9 cellular contexts compared by ENCODE assay signal in the genomic region with DNA sequence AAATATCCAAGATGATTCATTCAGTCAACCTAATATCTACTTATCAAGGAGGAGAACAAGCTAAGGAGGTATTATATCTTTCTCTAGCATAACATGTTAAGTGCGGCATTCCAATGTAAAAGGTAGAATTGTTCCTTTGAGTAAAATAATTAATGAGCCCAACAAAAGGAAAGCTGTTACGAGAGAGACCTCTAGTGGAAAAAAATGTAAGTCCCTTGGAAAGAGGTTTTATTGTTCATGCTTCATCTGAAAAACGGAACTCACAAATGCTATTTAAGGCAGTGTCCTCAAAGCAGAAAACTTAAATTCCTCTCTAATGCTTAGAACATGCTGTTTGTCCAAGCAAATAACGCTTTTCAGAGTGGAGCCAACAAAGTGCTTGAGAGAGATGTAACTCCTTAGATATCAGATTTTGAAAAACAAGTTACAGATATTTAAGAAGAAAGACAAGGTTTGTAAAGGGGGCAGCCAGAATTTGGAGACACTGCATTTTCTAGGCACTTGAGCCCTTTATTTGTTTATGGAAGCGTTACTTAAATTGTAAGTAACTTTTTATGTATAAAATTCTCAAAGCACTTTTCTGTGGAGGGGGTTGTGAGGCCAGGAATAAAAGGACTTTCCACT.
A peak's percentile ranks its signal among the peaks of the same experiment; 100 is the strongest.
DNase-seq lines count a peak whose midpoint lies in the region; ATAC-seq and TF ChIP-seq lines count a peak whose summit lies in the region.
"Had no signal": no experiment of that assay in that cellular context is flagged by ENCODE, and none has a peak within 500 bp of the region (broad histone marks: within the 10 kb centered on the region; RNA-seq: fewer than 3 reads in every experiment).

No MANE protein-coding gene starts in this region.

- H3K36me3 ChIP-seq in mesenchymal stem cell (ENCODE audit: control insufficient read depth in 1 of 2, insufficient read depth in 2 of 2, low read depth in 1 of 2, low read length in 2 of 2), result no peaks in the 10 kb centered on the region

- no peak overlapping the region for H2BK5ac ChIP-seq in mesenchymal stem cell (ENCODE audit: low read depth, low read length, poor library complexity, severe bottlenecking)

- no peak overlapping the region for H3K4ac ChIP-seq in mesenchymal stem cell (ENCODE audit: low read depth in 1 of 2, low read length in 2 of 2)

- no peak overlapping the region for H2AK5ac ChIP-seq in mesenchymal stem cell (ENCODE audit: low read length, severe bottlenecking)

- H3K4me3 Mint-ChIP-seq in MCF 10A (ENCODE audit: unreplicated experiment), result no peak overlapping the region
- H3K4me3 Mint-ChIP-seq in stimulated activated memory B cell treated with anti-CD40 and anti-IgM and Interleukin-4, amounts not matched to agents 10 μg/mL and 1 μg/mL and 100 μg/mL, for 72 hours, result no peak overlapping the region
- H3K4me3 Mint-ChIP-seq: activated naive CD8-positive, alpha-beta T cell had no signal

- peak; percentile 54 for TF ChIP-seq CTCF in MCF 10A (IDR thresholded peaks at IDR 0.05; ENCODE audit: unreplicated experiment)

- POLR2A ChIA-PET in MCF 10A (lab: Yijun Ruan, JAX), result no interaction called here

- intact Hi-C loops in MCF 10A (cut with micrococcal nuclease), result loop anchor here (2.0 kb wide), 1 partner anchor 1828 kb away; no protein-coding TSS in a partner anchor

- H3K18ac ChIP-seq in mesenchymal stem cell (ENCODE audit: low read depth in 1 of 2, low read length in 2 of 2), result no peak overlapping the region

- 15% methylated on average over 3 of the region's 5 CpGs for WGBS in mesenchymal stem cell

- ATAC-seq in HG02678 (IDR thresholded peaks at IDR 0.05; ENCODE audit: unreplicated experiment), result peak; percentile 47
- no peak for ATAC-seq in GM19023 (IDR thresholded peaks at IDR 0.05; ENCODE audit: unreplicated experiment)
- no peak for ATAC-seq in stimulated activated memory B cell treated with anti-CD40 and anti-IgM and Interleukin-4, amounts not matched to agents 10 μg/mL and 1 μg/mL and 100 μg/mL, for 72 hours
- ATAC-seq in HG02642 (IDR thresholded peaks at IDR 0.05; ENCODE audit: poor library complexity, unreplicated experiment), result no peak

- H3K27ac ChIP-seq in mesenchymal stem cell (ENCODE audit: low read length, poor library complexity, severe bottlenecking), result no peak overlapping the region

- no peak overlapping the region for H4K91ac ChIP-seq in mesenchymal stem cell (ENCODE audit: low read length)

- H3K79me1 ChIP-seq in mesenchymal stem cell (replicated peaks; ENCODE audit: low read length, poor library complexity, severe bottlenecking), result no peaks in the 10 kb centered on the region

- H3K4me1 ChIP-seq in mesenchymal stem cell (ENCODE audit: control insufficient read depth, insufficient read depth, low read depth, low read length), result no peaks in the 10 kb centered on the region

- H2BK120ac ChIP-seq in mesenchymal stem cell (ENCODE audit: low read depth, low read length), result no peak overlapping the region

- H4K8ac ChIP-seq in mesenchymal stem cell (ENCODE audit: low read length), result no peak overlapping the region

- H3K36me3 Mint-ChIP-seq in MCF 10A (ENCODE audit: insufficient read depth, unreplicated experiment), result no peaks in the 10 kb centered on the region
- H3K36me3 Mint-ChIP-seq in stimulated activated memory B cell treated with anti-CD40 and anti-IgM and Interleukin-4, amounts not matched to agents 10 μg/mL and 1 μg/mL and 100 μg/mL, for 72 hours, result no peaks in the 10 kb centered on the region
- H3K36me3 Mint-ChIP-seq: activated naive CD8-positive, alpha-beta T cell had no signal

- H3K4me2 ChIP-seq in mesenchymal stem cell (ENCODE audit: low read length, poor library complexity, severe bottlenecking), result no peak overlapping the region

- no peak overlapping the region for H3K14ac ChIP-seq in mesenchymal stem cell (ENCODE audit: low read length in 2 of 2)

- H3K27ac Mint-ChIP-seq in MCF 10A (ENCODE audit: low read depth, unreplicated experiment), result no peak overlapping the region
- H3K27ac Mint-ChIP-seq in stimulated activated memory B cell treated with anti-CD40 and anti-IgM and Interleukin-4, amounts not matched to agents 10 μg/mL and 1 μg/mL and 100 μg/mL, for 72 hours, result no peak overlapping the region
- H3K27ac Mint-ChIP-seq: activated naive CD8-positive, alpha-beta T cell had no signal

- no peaks in the 10 kb centered on the region for H3K4me1 Mint-ChIP-seq in MCF 10A (ENCODE audit: insufficient read depth, unreplicated experiment)
- H3K4me1 Mint-ChIP-seq in stimulated activated memory B cell treated with anti-CD40 and anti-IgM and Interleukin-4, amounts not matched to agents 10 μg/mL and 1 μg/mL and 100 μg/mL, for 72 hours, result peaks cover 6% of the 10 kb centered on the region

- peak; percentile 3 for DNase-seq in GM04504 (ENCODE audit: low read depth)
- peak; percentile 38 for DNase-seq in NCI-H460 (ENCODE audit: extremely low read depth, low read depth)
- DNase-seq in MCF 10A (ENCODE audit: unreplicated experiment), result peak; percentile 39
- DNase-seq in mesenchymal stem cell, result peak; percentile 45

- no peak overlapping the region for H2AFZ ChIP-seq in mesenchymal stem cell (ENCODE audit: low read depth, low read length)

- H2BK12ac ChIP-seq in mesenchymal stem cell (ENCODE audit: low read length in 2 of 2), result no peak overlapping the region

- H2BK15ac ChIP-seq in mesenchymal stem cell (ENCODE audit: low read depth, poor library complexity, severe bottlenecking), result no peak overlapping the region

- H3K27me3 Mint-ChIP-seq in MCF 10A (ENCODE audit: insufficient read depth, unreplicated experiment), result peaks cover 97% of the 10 kb centered on the region
- no peaks in the 10 kb centered on the region for H3K27me3 Mint-ChIP-seq in stimulated activated memory B cell treated with anti-CD40 and anti-IgM and Interleukin-4, amounts not matched to agents 10 μg/mL and 1 μg/mL and 100 μg/mL, for 72 hours

- no peaks in the 10 kb centered on the region for H3K9me3 Mint-ChIP-seq in MCF 10A (ENCODE audit: unreplicated experiment)
- no peaks in the 10 kb centered on the region for H3K9me3 Mint-ChIP-seq in stimulated activated memory B cell treated with anti-CD40 and anti-IgM and Interleukin-4, amounts not matched to agents 10 μg/mL and 1 μg/mL and 100 μg/mL, for 72 hours

- no TSS peak for BruUV-seq in MCF 10A (replicated peaks; lab: Mats Ljungman, UMichigan)

- H3K4me3 ChIP-seq in mesenchymal stem cell (ENCODE audit: insufficient read depth in 1 of 2, low read depth in 1 of 2, low read length in 2 of 2), result peak overlapping the region in 1 of 2 experiments; percentile 12

- CTCF ChIA-PET in MCF 10A (lab: Yijun Ruan, JAX), result interaction anchor here (0.6 to 1.0 kb wide), 2 partner anchors 13 to 20 kb away, joined by 3 read pairs; no protein-coding TSS in a partner anchor

- H3K9me3 ChIP-seq in mesenchymal stem cell (ENCODE audit: control insufficient read depth, low read length), result no peaks in the 10 kb centered on the region

- H3K23ac ChIP-seq in mesenchymal stem cell (ENCODE audit: low read length in 2 of 2), result no peak overlapping the region

- H3K27me3 ChIP-seq in mesenchymal stem cell (ENCODE audit: control insufficient read depth in 1 of 2, insufficient read depth in 1 of 2, low read length in 2 of 2), result no peaks in the 10 kb centered on the region

- H3K9ac ChIP-seq in mesenchymal stem cell (ENCODE audit: low read length), result peak overlapping the region; percentile 34
